ENCODE assay signal across 8 cellular contexts in the genomic region with DNA sequence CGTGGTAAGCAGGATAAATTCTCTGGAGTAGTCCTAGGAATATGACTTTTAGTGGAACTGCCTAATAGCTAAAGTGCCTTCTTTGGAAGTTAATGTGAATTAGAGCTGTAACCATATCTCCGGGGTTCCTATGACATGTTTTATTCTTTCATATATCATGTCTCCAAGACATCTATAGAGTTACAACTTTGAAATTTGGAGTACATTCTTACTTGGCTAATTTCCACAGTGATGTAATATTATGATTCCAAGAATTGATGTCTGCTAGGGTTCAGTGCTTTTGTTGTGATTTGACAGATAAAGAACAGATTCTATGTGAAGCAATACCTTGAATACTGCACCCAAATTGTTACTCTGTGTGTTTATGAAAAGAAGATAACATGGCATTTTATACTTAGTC.
"Had no signal": no experiment of that assay in that cellular context is flagged by ENCODE, and none has a peak within 500 bp of the region (broad histone marks: within the 10 kb centered on the region; RNA-seq: fewer than 3 reads in every experiment).

No MANE protein-coding gene starts in this region.

- H3K27ac ChIP-seq: GM23248 had no signal

- H3K36me3 ChIP-seq: HAP-1 had no signal

- DNase-seq: GM23248, GOT3, H7, HFFc6, IMR-90 had no signal

- ATAC-seq: HCT116, K562 had no signal

- H3K9ac ChIP-seq: GM23248 had no signal

- H3K4me3 ChIP-seq: GM23248, HAP-1, K562 had no signal

- H3K4me1 ChIP-seq: HAP-1 had no signal

- H2AFZ ChIP-seq: GM23248 had no signal
